16 cellular contexts compared by ENCODE assay signal in the genomic region with DNA sequence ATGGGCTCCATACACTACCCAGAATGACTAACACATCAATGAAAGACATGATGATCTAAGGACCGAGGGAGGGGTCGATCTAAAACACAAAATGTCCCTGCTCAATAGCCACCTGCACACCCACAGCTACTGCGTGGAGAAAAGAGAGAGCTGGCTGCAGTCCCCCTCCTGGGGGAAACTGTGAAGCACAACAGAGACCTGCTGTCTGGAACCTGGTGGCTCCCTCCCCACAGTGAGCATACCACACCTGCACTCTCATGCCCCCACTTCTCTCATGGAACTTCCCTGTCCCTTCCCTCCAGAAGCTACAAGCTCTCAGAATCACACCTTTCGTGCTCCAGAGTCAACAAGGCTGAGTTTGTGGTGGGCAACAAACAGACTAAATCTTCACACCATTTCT.
"Had no signal": no experiment of that assay in that cellular context is flagged by ENCODE, and none has a peak within 500 bp of the region (broad histone marks: within the 10 kb centered on the region; RNA-seq: fewer than 3 reads in every experiment).

No MANE protein-coding gene starts in this region.

- H3K4me1 ChIP-seq: gastroesophageal sphincter, left lung, tibial nerve had no signal

- H3K27me3 ChIP-seq: left lung, neutrophil, tibial nerve had no signal

- H3K27me3 Mint-ChIP-seq: activated CD8-positive, alpha-beta memory T cell treated with anti-CD3 and anti-CD28 coated beads, Interleukin-2, amount 10 ng/mL, durations not matched to agents 7 days and 5 days had no signal

- H3K4me1 Mint-ChIP-seq: activated CD8-positive, alpha-beta memory T cell treated with anti-CD3 and anti-CD28 coated beads, Interleukin-2, amount 10 ng/mL, durations not matched to agents 7 days and 5 days; activated naive CD4-positive, alpha-beta T cell treated with anti-CD3 and anti-CD28 coated beads, Interleukin-2, amount 10 ng/mL, durations not matched to agents 7 days and 5 days; naive thymus-derived CD4-positive, alpha-beta T cell had no signal

- DNase-seq: activated CD4-positive, alpha-beta memory T cell treated with anti-CD3 and anti-CD28 coated beads for 36 hours; activated CD8-positive, alpha-beta memory T cell treated with anti-CD3 and anti-CD28 coated beads, Interleukin-2, amount 10 ng/mL, durations not matched to agents 7 days and 5 days; activated naive CD4-positive, alpha-beta T cell treated with anti-CD3 and anti-CD28 coated beads, Interleukin-2, amount 10 ng/mL, durations not matched to agents 7 days and 5 days; activated T-cell treated with anti-CD3 and anti-CD28 coated beads, Interleukin-2, amount 50 U/mL, for 1 hour; kidney; left lung; mammary epithelial cell; mucosa of descending colon; naive thymus-derived CD4-positive, alpha-beta T cell; retina; stimulated activated CD4-positive, alpha-beta T cell treated with anti-CD3 and anti-CD28 coated beads, Interleukin-4, amount 100 ng/mL, for 24 hours; stimulated activated naive CD4-positive, alpha-beta T cell; T-helper 9 cell had no signal

- H3K4me3 Mint-ChIP-seq: activated CD4-positive, alpha-beta memory T cell treated with anti-CD3 and anti-CD28 coated beads for 36 hours; activated CD8-positive, alpha-beta memory T cell treated with anti-CD3 and anti-CD28 coated beads, Interleukin-2, amount 10 ng/mL, durations not matched to agents 7 days and 5 days; activated naive CD4-positive, alpha-beta T cell treated with anti-CD3 and anti-CD28 coated beads, Interleukin-2, amount 10 ng/mL, durations not matched to agents 7 days and 5 days; naive thymus-derived CD4-positive, alpha-beta T cell had no signal

- ATAC-seq: activated CD8-positive, alpha-beta memory T cell treated with anti-CD3 and anti-CD28 coated beads, Interleukin-2, amount 10 ng/mL, durations not matched to agents 7 days and 5 days; gastroesophageal sphincter; left lung; mucosa of descending colon; naive thymus-derived CD4-positive, alpha-beta T cell had no signal

- H3K27ac Mint-ChIP-seq: activated CD4-positive, alpha-beta memory T cell treated with anti-CD3 and anti-CD28 coated beads for 36 hours; activated CD8-positive, alpha-beta memory T cell treated with anti-CD3 and anti-CD28 coated beads, Interleukin-2, amount 10 ng/mL, durations not matched to agents 7 days and 5 days; activated naive CD4-positive, alpha-beta T cell treated with anti-CD3 and anti-CD28 coated beads, Interleukin-2, amount 10 ng/mL, durations not matched to agents 7 days and 5 days; naive thymus-derived CD4-positive, alpha-beta T cell had no signal

- H3K36me3 Mint-ChIP-seq: activated CD4-positive, alpha-beta memory T cell treated with anti-CD3 and anti-CD28 coated beads for 36 hours; activated CD8-positive, alpha-beta memory T cell treated with anti-CD3 and anti-CD28 coated beads, Interleukin-2, amount 10 ng/mL, durations not matched to agents 7 days and 5 days; activated naive CD4-positive, alpha-beta T cell treated with anti-CD3 and anti-CD28 coated beads, Interleukin-2, amount 10 ng/mL, durations not matched to agents 7 days and 5 days had no signal

- H3K36me3 ChIP-seq: gastroesophageal sphincter, left lung, neutrophil, tibial nerve had no signal

- H3K27ac ChIP-seq: gastroesophageal sphincter, left lung, neutrophil, tibial nerve had no signal

- H3K9me3 ChIP-seq: mucosa of descending colon, neutrophil had no signal

- H3K4me3 ChIP-seq: gastroesophageal sphincter, left lung, mucosa of descending colon, tibial nerve had no signal
